ENCODE assay signal across 2 cellular contexts in genomic region chr1:165717918-165718515, GRCh38.
TF ChIP-seq lines count a peak whose summit lies in the region.

No MANE protein-coding gene starts in this region.

TF ChIP-seq in GM12891, 5 proteins besides CTCF, POLR2A, EP300 and RAD21 (continued from another document):
- TF ChIP-seq TAF1 (IDR thresholded peaks at IDR 0.05; ENCODE audit: low read depth, low read length) (no peak), POLR2AphosphoS5 (IDR thresholded peaks at IDR 0.05; ENCODE audit: low read depth, low read length) (no peak), PAX5 (IDR thresholded peaks at IDR 0.05; ENCODE audit: insufficient read depth, low read length, severe bottlenecking) (no peak), SPI1 (IDR thresholded peaks at IDR 0.05; ENCODE audit: low read depth, low read length) (no peak)
TF ChIP-seq in GM12891: peak in this region for 0.

TF ChIP-seq in HepG2, 621 proteins besides CTCF, POLR2A, EP300 and RAD21:
- 0 out of 2 replicates have a peak, but pooled peaks have one; percentile 21 for TF ChIP-seq ZNF362 (CRISPR knock-in tag; IDR thresholded peaks at IDR 0.05; ENCODE audit: borderline replicate concordance)
- peak; percentile 70; the same call in 1 of the 2 replicates for TF ChIP-seq PRDM15 (CRISPR knock-in tag; IDR thresholded peaks at IDR 0.05)
- no peak for TF ChIP-seq ETS1 (CRISPR knock-in tag; IDR thresholded peaks at IDR 0.05)
- TF ChIP-seq STAG1 (CRISPR knock-in tag; IDR thresholded peaks at IDR 0.05): peak; percentile 93
- TF ChIP-seq ZBTB40 (IDR thresholded peaks at IDR 0.05): no peak
- TF ChIP-seq ZBTB40 (CRISPR knock-in tag; IDR thresholded peaks at IDR 0.05): no peak
- peak; percentile 10 for TF ChIP-seq TEAD3 (CRISPR knock-in tag; optimal IDR thresholded peaks at IDR 0.05; ENCODE audit: borderline replicate concordance)
- TF ChIP-seq ZNF572 (CRISPR knock-in tag; IDR thresholded peaks at IDR 0.05): no peak
- no peak for TF ChIP-seq SIX4 (CRISPR knock-in tag; IDR thresholded peaks at IDR 0.05)
- peak; percentile 86 for TF ChIP-seq SMC3 (IDR thresholded peaks at IDR 0.05; ENCODE audit: low read length)
TF ChIP-seq in HepG2: peak in this region for 5.
